ENCODE assay signal across 8 cellular contexts in genomic region chr1:236604218-236605029, GRCh38. TPM values are rescaled to one million over a fixed set of nuclear protein-coding genes. Genes with fewer than 3 reads are reported as not detected.
DNase-seq lines count a peak whose midpoint lies in the region; ATAC-seq and TF ChIP-seq lines count a peak whose summit lies in the region.

A gene with protein sequence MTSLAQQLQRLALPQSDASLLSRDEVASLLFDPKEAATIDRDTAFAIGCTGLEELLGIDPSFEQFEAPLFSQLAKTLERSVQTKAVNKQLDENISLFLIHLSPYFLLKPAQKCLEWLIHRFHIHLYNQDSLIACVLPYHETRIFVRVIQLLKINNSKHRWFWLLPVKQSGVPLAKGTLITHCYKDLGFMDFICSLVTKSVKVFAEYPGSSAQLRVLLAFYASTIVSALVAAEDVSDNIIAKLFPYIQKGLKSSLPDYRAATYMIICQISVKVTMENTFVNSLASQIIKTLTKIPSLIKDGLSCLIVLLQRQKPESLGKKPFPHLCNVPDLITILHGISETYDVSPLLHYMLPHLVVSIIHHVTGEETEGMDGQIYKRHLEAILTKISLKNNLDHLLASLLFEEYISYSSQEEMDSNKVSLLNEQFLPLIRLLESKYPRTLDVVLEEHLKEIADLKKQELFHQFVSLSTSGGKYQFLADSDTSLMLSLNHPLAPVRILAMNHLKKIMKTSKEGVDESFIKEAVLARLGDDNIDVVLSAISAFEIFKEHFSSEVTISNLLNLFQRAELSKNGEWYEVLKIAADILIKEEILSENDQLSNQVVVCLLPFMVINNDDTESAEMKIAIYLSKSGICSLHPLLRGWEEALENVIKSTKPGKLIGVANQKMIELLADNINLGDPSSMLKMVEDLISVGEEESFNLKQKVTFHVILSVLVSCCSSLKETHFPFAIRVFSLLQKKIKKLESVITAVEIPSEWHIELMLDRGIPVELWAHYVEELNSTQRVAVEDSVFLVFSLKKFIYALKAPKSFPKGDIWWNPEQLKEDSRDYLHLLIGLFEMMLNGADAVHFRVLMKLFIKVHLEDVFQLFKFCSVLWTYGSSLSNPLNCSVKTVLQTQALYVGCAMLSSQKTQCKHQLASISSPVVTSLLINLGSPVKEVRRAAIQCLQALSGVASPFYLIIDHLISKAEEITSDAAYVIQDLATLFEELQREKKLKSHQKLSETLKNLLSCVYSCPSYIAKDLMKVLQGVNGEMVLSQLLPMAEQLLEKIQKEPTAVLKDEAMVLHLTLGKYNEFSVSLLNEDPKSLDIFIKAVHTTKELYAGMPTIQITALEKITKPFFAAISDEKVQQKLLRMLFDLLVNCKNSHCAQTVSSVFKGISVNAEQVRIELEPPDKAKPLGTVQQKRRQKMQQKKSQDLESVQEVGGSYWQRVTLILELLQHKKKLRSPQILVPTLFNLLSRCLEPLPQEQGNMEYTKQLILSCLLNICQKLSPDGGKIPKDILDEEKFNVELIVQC (N-terminal part only) (minus strand): TSS chr1:236604516. CDS start chr1:236604095, 421 bp downstream.

- H3K4me3 Mint-ChIP-seq in IgD-negative memory B cell = peak within 1 kb of the TSS; percentile 95 to 99 (median 98)

- peak within 1 kb of the TSS; percentile 87 to 96 (median 96) for H3K27ac Mint-ChIP-seq in IgD-negative memory B cell

- peak within 1 kb of the TSS; percentile 56 for H3K27ac ChIP-seq in epithelial cell of prostate

- intact Hi-C loops in mucosa of descending colon (cut with DNase I, micrococcal nuclease) = no loop called here

- H3K9me3 ChIP-seq in mucosa of descending colon = no peaks in the 10 kb centered on the region

- no peak for TF ChIP-seq CTCF in mucosa of descending colon (IDR thresholded peaks at IDR 0.05)

- peaks cover 10 to 27% (median 19%) of the 10 kb centered on the region in 3 donors for H3K4me1 Mint-ChIP-seq in IgD-negative memory B cell

- peak within 1 kb of the TSS; percentile 50 for H3K4me3 ChIP-seq in mucosa of descending colon

- DNase-seq in DMS 273 treated with DMSO at 0.1 percent for 48 hours (lab: John Stamatoyannopoulos, UW) (peak; percentile 85), OCI-M2 (lab: John Stamatoyannopoulos, UW; ENCODE audit: unreplicated experiment) (peak; percentile 55), activated T-cell treated with anti-CD3 and anti-CD28 coated beads for 4 hours (peak; percentile 82), epithelial cell of prostate (ENCODE audit: low read depth, low spot score) (peak; percentile 85), mucosa of descending colon (peak; percentile 94 to 95 (median 95))
- DNase-seq in stimulated activated CD8-positive, alpha-beta memory T cell treated with anti-CD3 and anti-CD28 coated beads, Interleukin-4, amount 100 ng/mL, for 24 hours (ENCODE audit: low read depth) = peak; percentile 84

- H3K9me3 Mint-ChIP-seq in IgD-negative memory B cell = no peaks in the 10 kb centered on the region

- H3K36me3 ChIP-seq in mucosa of descending colon (ENCODE audit: low read depth) = no peaks in the 10 kb centered on the region

- peaks cover 2% of the 10 kb centered on the region for H3K36me3 Mint-ChIP-seq in IgD-negative memory B cell

- peaks cover 2% of the 10 kb centered on the region for H3K27me3 Mint-ChIP-seq in IgD-negative memory B cell

- ATAC-seq in GM21529 (IDR thresholded peaks at IDR 0.05; ENCODE audit: unreplicated experiment) = peak; percentile 96
- peak; percentile 100 for ATAC-seq in mucosa of descending colon

- H3K4me1 ChIP-seq in mucosa of descending colon (ENCODE audit: low read depth) = peaks cover 11% of the 10 kb centered on the region

RNA-seq across cellular contexts. Expression of the gene that starts here (rescaled TPM):
- 7.4 TPM for polyA plus RNA-seq in IgD-negative memory B cell
- total RNA-seq in mucosa of descending colon = 10 to 100 TPM; 22.0 to 27.2 (median 22.9) TPM

Comparison
In these comparisons a context has a peak if more than half of its experiments do, and no peak if none do; other contexts are left out.
1. Peak in every context shown above with its lines: DNase-seq, ATAC-seq, H3K4me3 ChIP-seq and H3K27ac ChIP-seq.